ENCODE assay signal across 24 cellular contexts in the genomic region with DNA sequence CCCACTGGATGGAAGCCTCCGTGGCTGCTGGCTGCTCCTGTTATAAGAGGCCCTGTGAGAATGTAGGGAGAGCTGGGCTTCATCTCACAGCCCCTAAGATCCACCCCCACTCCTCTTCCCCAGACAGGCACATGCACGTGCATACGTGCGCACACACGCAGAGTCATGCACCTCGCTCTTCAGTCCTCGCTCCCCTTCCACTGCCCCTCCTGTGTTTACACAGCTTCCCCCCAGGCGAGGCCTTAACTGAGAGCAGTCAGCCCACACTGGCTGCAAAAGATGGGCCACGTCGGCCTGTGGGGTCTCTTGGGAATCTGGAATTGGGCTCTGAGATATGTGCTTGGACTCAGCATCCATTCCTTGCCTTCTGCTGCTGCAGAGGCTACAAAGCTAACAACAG. TPM values are rescaled to one million over a fixed set of nuclear protein-coding genes. Genes with fewer than 3 reads are reported as not detected.
A peak's percentile ranks its signal among the peaks of the same experiment; 100 is the strongest.
DNase-seq lines count a peak whose midpoint lies in the region; TF ChIP-seq lines count a peak whose summit lies in the region.
"Had no signal": no experiment of that assay in that cellular context is flagged by ENCODE, and none has a peak within 500 bp of the region (broad histone marks: within the 10 kb centered on the region; RNA-seq: fewer than 3 reads in every experiment).

No MANE protein-coding gene starts in this region.

- no peaks in the 10 kb centered on the region for H3K36me3 Mint-ChIP-seq in osteocyte (ENCODE audit: unreplicated experiment)
- H3K36me3 Mint-ChIP-seq: CD14-positive monocyte had no signal

- 49 to 55% methylated on average over 10 of the region's 10 CpGs for WGBS in lower leg skin, 2 donors

- H3K27ac ChIP-seq in RWPE1 (peak overlapping the region; percentile 95), epithelial cell of prostate (peak overlapping the region; percentile 94)
- H3K27ac ChIP-seq: lower lobe of right lung, VCaP had no signal

- peak; percentile 62 for DNase-seq in NCI-H82 (lab: John Stamatoyannopoulos, UW)
- DNase-seq in NCI-H82 treated with DMSO at 0.1 percent for 48 hours (lab: John Stamatoyannopoulos, UW; ENCODE audit: unreplicated experiment) = no peak
- DNase-seq in RWPE1 (ENCODE audit: low spot score) = peak; percentile 20
- no peak for DNase-seq in epithelial cell of prostate (ENCODE audit: low read depth, low spot score)
- DNase-seq in osteocyte (ENCODE audit: extremely low spot score, unreplicated experiment) = no peak
- no peak for DNase-seq in inferior parietal cortex (ENCODE audit: extremely low spot score)
- no peak for DNase-seq in activated CD4-positive, alpha-beta T cell treated with anti-CD3 and anti-CD28 coated beads, Interleukin-2, amount 50 U/mL, for 4 hours
- DNase-seq in lower leg skin (ENCODE audit: low spot score in 2 of 2) = no peak
- DNase-seq: activated naive CD8-positive, alpha-beta T cell treated with anti-CD3 and anti-CD28 coated beads, Interleukin-2, amount 50 U/mL, for 24 hours; esophagus squamous epithelium; GDM1; lower lobe of right lung; NCI-H1694; NK-92 treated with Interleukin-12 subunit alpha and Interleukin-12 subunit beta, amount 100 ng/mL, for 24 hours; stimulated activated CD4-positive, alpha-beta T cell treated with anti-CD3 and anti-CD28 coated beads, Interleukin-12 subunit alpha, Interleukin-12 subunit beta, amount 100 ng/mL, for 4 hours had no signal

- no peak for TF ChIP-seq POLR2A in lower leg skin (IDR thresholded peaks at IDR 0.05)

- intact Hi-C loops in lower leg skin (cut with DNase I; ENCODE audit: low total_unique reads) = no loop called here

- H3K27me3 Mint-ChIP-seq in osteocyte (ENCODE audit: unreplicated experiment) = no peaks in the 10 kb centered on the region

- peak overlapping the region; percentile 94 for H3K27ac Mint-ChIP-seq in osteocyte (ENCODE audit: unreplicated experiment)
- H3K27ac Mint-ChIP-seq: activated naive CD8-positive, alpha-beta T cell treated with anti-CD3 and anti-CD28 coated beads, Interleukin-2, amount 50 U/mL, for 24 hours; activated T-helper 1 cell treated with anti-CD3 and anti-CD28 coated beads, Interleukin-12 subunit alpha, Interleukin-12 subunit beta, Interleukin-2, Interleukin-4 antibody, amounts not matched to agents 30 ng/mL and 10 ng/mL and 1 ng/mL, durations not matched to agents 14 hours and 24 hours and 36 hours had no signal

- CTCF ChIA-PET in RWPE1 (lab: Yijun Ruan, JAX) = interaction anchor here (0.6 to 1.1 kb wide), 2 partner anchors 71 to 523 kb away, joined by 3 to 4 read pairs; no protein-coding TSS in a partner anchor

- POLR2A ChIA-PET in RWPE1 (lab: Yijun Ruan, JAX; ENCODE audit: low non-redundant PET) = interaction anchor here (0.5 kb wide), 1 partner anchor 10 kb away, joined by 3 read pairs; no protein-coding TSS in a partner anchor

- TF ChIP-seq CTCF in RWPE1 (conservative IDR thresholded peaks at IDR 0.05; ENCODE audit: low read depth) = no peak
- no peak for TF ChIP-seq CTCF in osteocyte (IDR thresholded peaks at IDR 0.05)
- no peak for TF ChIP-seq CTCF in lower leg skin (IDR thresholded peaks at IDR 0.05)

- no peak overlapping the region for H3K4me3 ChIP-seq in lower leg skin (ENCODE audit: low read depth, poor library complexity, severe bottlenecking)
- H3K4me3 ChIP-seq: esophagus squamous epithelium, lower lobe of right lung had no signal

- peaks cover 6% of the 10 kb centered on the region for H3K9me3 Mint-ChIP-seq in osteocyte (ENCODE audit: unreplicated experiment)
- H3K9me3 Mint-ChIP-seq: activated T-helper 1 cell treated with anti-CD3 and anti-CD28 coated beads, Interleukin-12 subunit alpha, Interleukin-12 subunit beta, Interleukin-2, Interleukin-4 antibody, amounts not matched to agents 30 ng/mL and 10 ng/mL and 1 ng/mL, durations not matched to agents 14 hours and 24 hours and 36 hours; natural killer cell treated with Interleukin-12 subunit alpha and Interleukin-12 subunit beta and Interleukin-15 and Interleukin-18, amount 100 ng/mL, for 72 hours had no signal

- peaks cover 44% of the 10 kb centered on the region for H3K4me1 Mint-ChIP-seq in osteocyte (ENCODE audit: unreplicated experiment)

- no peak overlapping the region for H3K4me3 Mint-ChIP-seq in osteocyte (ENCODE audit: unreplicated experiment)
- H3K4me3 Mint-ChIP-seq: activated naive CD8-positive, alpha-beta T cell treated with anti-CD3 and anti-CD28 coated beads, Interleukin-2, amount 50 U/mL, for 24 hours; activated T-helper 1 cell treated with anti-CD3 and anti-CD28 coated beads, Interleukin-12 subunit alpha, Interleukin-12 subunit beta, Interleukin-2, Interleukin-4 antibody, amounts not matched to agents 30 ng/mL and 10 ng/mL and 1 ng/mL, durations not matched to agents 14 hours and 24 hours and 36 hours; CD14-positive monocyte; T-helper 1 cell treated with Interleukin-12 subunit alpha and Interleukin-12 subunit beta and Interleukin-4 antibody, amounts not matched to agents 30 μg/mL and 1 μg/mL, for 36 hours had no signal

RNA-seq across cellular contexts. Expression of a gene that starts 35.2 kb away (rescaled TPM):
- not detected in 2 replicates for total RNA-seq in osteocyte
- total RNA-seq in lower leg skin = not detected
- total RNA-seq: A172; activated T-helper 1 cell treated with anti-CD3 and anti-CD28 coated beads, Interleukin-12 subunit alpha, Interleukin-12 subunit beta, Interleukin-2, Interleukin-4 antibody, amounts not matched to agents 30 ng/mL and 10 ng/mL and 1 ng/mL, durations not matched to agents 14 hours and 24 hours and 36 hours; cardiac septum; esophagus squamous epithelium; HT1080; lower lobe of right lung; natural killer cell treated with Interleukin-12 subunit alpha and Interleukin-12 subunit beta and Interleukin-15 and Interleukin-18, amount 100 ng/mL, for 72 hours; temporal lobe had no signal

RNA-seq across cellular contexts. Expression of a gene that starts 50.0 kb away (rescaled TPM):
- total RNA-seq in osteocyte (69.3 and 70.4 TPM in 2 replicates), lower leg skin (10 to 100 TPM; 57.5 to 93.6 (median 68.1) TPM)

Comparison
In these comparisons a context has a peak if more than half of its experiments do, and no peak if none do; other contexts are left out.
1. DNase-seq: peak in NCI-H82 (single experiment) and RWPE1 (single experiment); none in NCI-H82 treated with DMSO at 0.1 percent for 48 hours (single experiment), epithelial cell of prostate (single experiment), osteocyte (single experiment), inferior parietal cortex (single experiment), activated CD4-positive, alpha-beta T cell treated with anti-CD3 and anti-CD28 coated beads, Interleukin-2, amount 50 U/mL, for 4 hours (0 of 2) and lower leg skin (0 of 2).